ENCODE assay signal across 9 cellular contexts in genomic region chr12:12645485-12645884, GRCh38. TPM values are rescaled to one million over a fixed set of nuclear protein-coding genes. Genes with fewer than 3 reads are reported as not detected.
DNase-seq lines count a peak whose midpoint lies in the region; ATAC-seq and TF ChIP-seq lines count a peak whose summit lies in the region.
"Had no signal": no experiment of that assay in that cellular context is flagged by ENCODE, and none has a peak within 500 bp of the region (broad histone marks: within the 10 kb centered on the region; RNA-seq: fewer than 3 reads in every experiment).

No MANE protein-coding gene starts in this region.

- peaks cover 31% of the 10 kb centered on the region for H3K9me3 ChIP-seq in CD4-positive, alpha-beta T cell (ENCODE audit: control insufficient read depth, low read length)
- peaks cover 19% of the 10 kb centered on the region for H3K9me3 ChIP-seq in upper lobe of right lung

- peaks cover 35% of the 10 kb centered on the region for H3K36me3 ChIP-seq in upper lobe of right lung

- H3K4me3 ChIP-seq in LNCaP clone FGC (ENCODE audit: low read depth, low read length) = no peak overlapping the region
- no peak overlapping the region for H3K4me3 ChIP-seq in upper lobe of right lung
- H3K4me3 ChIP-seq: skin epidermis had no signal

- H3K27me3 Mint-ChIP-seq in CD4-positive, alpha-beta T cell = no peaks in the 10 kb centered on the region
- H3K27me3 Mint-ChIP-seq in activated T-cell treated with anti-CD3 and anti-CD28 coated beads, Interleukin-2, amount 50 U/mL, for 4 hours (ENCODE audit: low read depth) = no peaks in the 10 kb centered on the region

- TF ChIP-seq CTCF in CD4-positive, alpha-beta T cell (IDR thresholded peaks at IDR 0.05) = peak; percentile 56
- TF ChIP-seq CTCF in LNCaP clone FGC (IDR thresholded peaks at IDR 0.05; ENCODE audit: control insufficient read depth, extremely low read depth, insufficient read depth) = peak; percentile 16; the same call in 1 of the 2 replicates
- TF ChIP-seq CTCF in upper lobe of right lung (IDR thresholded peaks at IDR 0.05) = peak; percentile 49

- H3K4me3 Mint-ChIP-seq in CD4-positive, alpha-beta T cell = no peak overlapping the region
- H3K4me3 Mint-ChIP-seq in activated T-cell treated with anti-CD3 and anti-CD28 coated beads, Interleukin-2, amount 50 U/mL, for 4 hours = no peak overlapping the region

- peaks cover 11% of the 10 kb centered on the region for H3K9me3 Mint-ChIP-seq in CD4-positive, alpha-beta T cell
- H3K9me3 Mint-ChIP-seq in activated T-cell treated with anti-CD3 and anti-CD28 coated beads, Interleukin-2, amount 50 U/mL, for 4 hours = peaks cover 33% of the 10 kb centered on the region

- no peaks in the 10 kb centered on the region for H3K4me1 ChIP-seq in upper lobe of right lung

- ATAC-seq in CD4-positive, alpha-beta T cell (ENCODE audit: poor library complexity) = peak; percentile 91
- ATAC-seq in GM19395 (IDR thresholded peaks at IDR 0.05; ENCODE audit: unreplicated experiment) (peak; percentile 48), upper lobe of right lung (peak; percentile 75)
- peak; percentile 65 to 80 for ATAC-seq in activated T-cell treated with anti-CD3 and anti-CD28 coated beads, Interleukin-2, amount 50 U/mL, for 4 hours

- H3K27me3 ChIP-seq in CD4-positive, alpha-beta T cell (ENCODE audit: control insufficient read depth, insufficient read depth, low read length) = no peaks in the 10 kb centered on the region
- no peaks in the 10 kb centered on the region for H3K27me3 ChIP-seq in upper lobe of right lung

- POLR2A ChIA-PET in CD4-positive, alpha-beta T cell (lab: Charles Lee) = interaction anchor here (1.0 to 3.8 kb wide), 11 partner anchors 13 to 92 kb away, joined by 3 to 27 read pairs (median 5); partner anchors contain the start of genes CREBL2 and DUSP16

- H3K36me3 Mint-ChIP-seq in CD4-positive, alpha-beta T cell (ENCODE audit: low read depth) = peaks cover 79% of the 10 kb centered on the region
- H3K36me3 Mint-ChIP-seq in activated T-cell treated with anti-CD3 and anti-CD28 coated beads, Interleukin-2, amount 50 U/mL, for 4 hours (ENCODE audit: insufficient read depth) = peaks cover 32% of the 10 kb centered on the region

- no peak overlapping the region for H3K27ac ChIP-seq in CD4-positive, alpha-beta T cell (ENCODE audit: low read depth, low read length)
- no peak overlapping the region for H3K27ac ChIP-seq in upper lobe of right lung
- H3K27ac ChIP-seq: skin epidermis had no signal

- peaks cover 6% of the 10 kb centered on the region for H3K4me1 Mint-ChIP-seq in CD4-positive, alpha-beta T cell (ENCODE audit: low read depth)
- H3K4me1 Mint-ChIP-seq in activated T-cell treated with anti-CD3 and anti-CD28 coated beads, Interleukin-2, amount 50 U/mL, for 4 hours (ENCODE audit: low read depth) = peaks cover 14% of the 10 kb centered on the region

- intact Hi-C loops in CD4-positive, alpha-beta T cell (cut with DNase I, micrococcal nuclease) = loop anchor here (1.0 to 2.0 kb wide), 3 partner anchors 59 to 92 kb away; no protein-coding TSS in a partner anchor
- intact Hi-C loops in upper lobe of right lung (cut with DNase I) (no loop called here), posterior cingulate gyrus (cut with DNase I) (no loop called here)

- CTCF ChIA-PET in CD4-positive, alpha-beta T cell (lab: Charles Lee) = interaction anchor here (0.7 to 2.5 kb wide), 19 partner anchors 10 to 1099 kb away, joined by 3 to 23 read pairs (median 4); partner anchors contain the start of gene CDKN1B

- peak in 8 of 10 experiments; percentile 4 to 36 (median 20) for DNase-seq in CD4-positive, alpha-beta T cell
- DNase-seq in LNCaP clone FGC (ENCODE audit: low read depth) (no peak), iPS-NIHi11 (ENCODE audit: low spot score) (peak; percentile 64), upper lobe of right lung (no peak), NCI-H2107 (lab: John Stamatoyannopoulos, UW) (no peak), posterior cingulate gyrus (no peak)
- DNase-seq in activated T-cell treated with anti-CD3 and anti-CD28 coated beads, Interleukin-2, amount 50 U/mL, for 4 hours = peak; percentile 23

- H3K27ac Mint-ChIP-seq in CD4-positive, alpha-beta T cell = peak overlapping the region; percentile 14

RNA-seq across cellular contexts. Expression of gene CREBL2, which starts 33.8 kb away (rescaled TPM):
- 10 to 100 TPM in 1 of 2 experiments, 1 to 10 TPM in 1; 9.5 to 12.6 TPM for total RNA-seq in CD4-positive, alpha-beta T cell
- 10 to 100 TPM; 14.4 to 16.9 (median 14.8) TPM for total RNA-seq in activated T-cell treated with anti-CD3 and anti-CD28 coated beads, Interleukin-2, amount 50 U/mL, for 4 hours
- 42.8 TPM for total RNA-seq in upper lobe of right lung

RNA-seq across cellular contexts. Expression of gene GPR19, which starts 50.5 kb away (rescaled TPM):
- total RNA-seq in CD4-positive, alpha-beta T cell = 1 to 10 TPM; 1.1 to 1.9 TPM
- 1 to 10 TPM; 1.3 to 2.4 (median 1.3) TPM for total RNA-seq in activated T-cell treated with anti-CD3 and anti-CD28 coated beads, Interleukin-2, amount 50 U/mL, for 4 hours
- total RNA-seq in upper lobe of right lung = not detected

Comparison
In these comparisons a context has a peak if more than half of its experiments do, and no peak if none do; other contexts are left out.
1. DNase-seq: peak in CD4-positive, alpha-beta T cell (8 of 10), activated T-cell treated with anti-CD3 and anti-CD28 coated beads, Interleukin-2, amount 50 U/mL, for 4 hours (single experiment) and iPS-NIHi11 (single experiment); none in LNCaP clone FGC (single experiment), upper lobe of right lung (single experiment), NCI-H2107 (single experiment) and posterior cingulate gyrus (0 of 10).
2. intact Hi-C loops: an anchor here in CD4-positive, alpha-beta T cell (1.0 to 2.0 kb wide); none called in upper lobe of right lung and posterior cingulate gyrus.
3. Peak in every context shown above with its lines, with median percentiles within 50 percentile points of each other: ATAC-seq and CTCF ChIP-seq.